18 cellular contexts compared by ENCODE assay signal in the genomic region with DNA sequence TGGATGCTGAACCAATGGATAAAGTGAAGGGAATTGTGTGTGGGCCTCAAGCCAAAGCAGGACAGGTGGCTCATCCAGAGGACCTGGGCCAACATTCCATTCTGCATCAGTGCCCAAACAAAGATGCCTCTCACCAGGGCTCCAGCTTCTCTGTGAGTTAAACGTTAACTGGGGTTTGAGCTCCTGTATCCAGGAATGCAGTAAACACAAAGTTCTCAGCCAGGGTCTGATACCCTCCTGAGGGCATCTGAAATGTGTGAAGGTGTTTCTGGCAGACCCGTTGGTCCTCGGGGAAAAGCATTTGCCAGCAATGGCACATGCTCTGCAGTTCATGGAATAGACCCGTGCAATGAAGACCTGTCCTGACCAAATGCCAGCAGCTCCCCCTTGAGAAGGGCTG. TPM values are rescaled to one million over a fixed set of nuclear protein-coding genes. Genes with fewer than 3 reads are reported as not detected.
DNase-seq lines count a peak whose midpoint lies in the region; ATAC-seq, FAIRE-seq and TF ChIP-seq lines count a peak whose summit lies in the region.
"Had no signal": no experiment of that assay in that cellular context is flagged by ENCODE, and none has a peak within 500 bp of the region (broad histone marks: within the 10 kb centered on the region; RNA-seq: fewer than 3 reads in every experiment).

No MANE protein-coding gene starts in this region.

- ATAC-seq in GM18870 (IDR thresholded peaks at IDR 0.05; ENCODE audit: unreplicated experiment), result no peak
- ATAC-seq: activated CD4-positive, alpha-beta T cell treated with anti-CD3 and anti-CD28 coated beads for 36 hours; right cardiac atrium had no signal

- peak; percentile 87 to 90 for DNase-seq in Caco-2
- DNase-seq in NCI-H146 (lab: John Stamatoyannopoulos, UW), result peak; percentile 74
- peak; percentile 27 to 34 for DNase-seq in SJCRH30
- no peak for DNase-seq in RWPE1 (ENCODE audit: low spot score)
- DNase-seq in NCI-H774 (lab: John Stamatoyannopoulos, UW), result no peak
- no peak for DNase-seq in GM19239 (ENCODE audit: insufficient read length, low spot score)
- DNase-seq: activated CD4-positive, alpha-beta T cell treated with anti-CD3 and anti-CD28 coated beads for 36 hours; activated T-cell treated with anti-CD3 and anti-CD28 coated beads for 4 hours; effector CD8-positive, alpha-beta T cell; NCI-H524 treated with DMSO at 0.1 percent for 48 hours; right cardiac atrium; stimulated activated CD4-positive, alpha-beta T cell treated with anti-CD3 and anti-CD28 coated beads, Interleukin-4, amount 100 ng/mL, for 24 hours had no signal

- no peaks in the 10 kb centered on the region for H3K27me3 ChIP-seq in Caco-2 (replicated peaks; ENCODE audit: control insufficient read depth, insufficient read depth, low read length)
- H3K27me3 ChIP-seq in SJCRH30, result no peaks in the 10 kb centered on the region
- H3K27me3 ChIP-seq in liver (ENCODE audit: control insufficient read depth in 4 of 4, insufficient read depth in 4 of 4, low read length in 3 of 4), result no peaks in the 10 kb centered on the region

- H3K4me3 ChIP-seq in Caco-2 (ENCODE audit: low read depth, low read length) (no peak overlapping the region), SJCRH30 (no peak overlapping the region), liver (ENCODE audit: low read depth in 1 of 3, low read length in 3 of 3) (no peak overlapping the region)
- H3K4me3 ChIP-seq: lung had no signal

- H3K27ac ChIP-seq in SJCRH30 (no peak overlapping the region), liver (ENCODE audit: low read depth in 1 of 2, low read length in 2 of 2) (no peak overlapping the region), RWPE1 (no peak overlapping the region)

- 35% methylated on average over 4 of the region's 4 CpGs for WGBS in liver

- intact Hi-C loops in Caco-2 (cut with micrococcal nuclease; ENCODE audit: unreplicated experiment), result loop anchor here (1.0 kb wide), 2 partner anchors 8 to 54 kb away; no protein-coding TSS in a partner anchor

- H3K36me3 ChIP-seq in Caco-2 (ENCODE audit: control insufficient read depth, insufficient read depth, low read length) (no peaks in the 10 kb centered on the region; the same call in 1 of the 2 replicates), SJCRH30 (no peaks in the 10 kb centered on the region), liver (ENCODE audit: control insufficient read depth in 4 of 4, insufficient read depth in 3 of 4, low read depth in 1 of 4, low read length in 3 of 4) (no peaks in the 10 kb centered on the region)

- no peak overlapping the region for H3K4me3 Mint-ChIP-seq in Caco-2 (ENCODE audit: unreplicated experiment)
- H3K4me3 Mint-ChIP-seq: activated CD4-positive, alpha-beta T cell treated with anti-CD3 and anti-CD28 coated beads for 36 hours; activated naive CD8-positive, alpha-beta T cell had no signal

- H3K9ac ChIP-seq in liver (ENCODE audit: low read depth in 1 of 2, low read length in 2 of 2), result no peak overlapping the region

- no peak for FAIRE-seq in GM19239 (lab: Jason Lieb, UNC)

- no peaks in the 10 kb centered on the region for H3K27me3 Mint-ChIP-seq in Caco-2 (ENCODE audit: insufficient read depth, unreplicated experiment)

- peaks cover 9% of the 10 kb centered on the region for H3K9me3 Mint-ChIP-seq in Caco-2 (ENCODE audit: unreplicated experiment)

- H3K9me3 ChIP-seq in Caco-2, result no peaks in the 10 kb centered on the region; the same call in 1 of the 2 replicates
- H3K9me3 ChIP-seq in SJCRH30 (replicated peaks), result no peaks in the 10 kb centered on the region
- no peaks in the 10 kb centered on the region for H3K9me3 ChIP-seq in liver (ENCODE audit: control insufficient read depth in 4 of 4, low read length in 3 of 4)

- TF ChIP-seq CTCF in Caco-2 (IDR thresholded peaks at IDR 0.05; ENCODE audit: insufficient read depth in 1 of 2, low read depth in 1 of 2, low read length in 1 of 2, severe bottlenecking in 1 of 2, unreplicated experiment in 1 of 2) (no peak), liver (IDR thresholded peaks at IDR 0.05; ENCODE audit: low read depth, low read length, missing input control) (no peak), RWPE1 (conservative IDR thresholded peaks at IDR 0.05; ENCODE audit: low read depth) (no peak)

- peaks cover 8% of the 10 kb centered on the region for H3K36me3 Mint-ChIP-seq in Caco-2 (ENCODE audit: insufficient read depth, unreplicated experiment)
- H3K36me3 Mint-ChIP-seq: activated naive CD8-positive, alpha-beta T cell had no signal

- H3K27ac Mint-ChIP-seq in Caco-2 (ENCODE audit: unreplicated experiment), result peak overlapping the region; percentile 70
- H3K27ac Mint-ChIP-seq: activated CD4-positive, alpha-beta T cell treated with anti-CD3 and anti-CD28 coated beads for 36 hours; activated naive CD8-positive, alpha-beta T cell had no signal

- H3K4me1 ChIP-seq in Caco-2 (peaks cover 50% of the 10 kb centered on the region), SJCRH30 (peaks cover 6% of the 10 kb centered on the region), liver (ENCODE audit: control insufficient read depth in 4 of 4, insufficient read depth in 4 of 4, low read length in 3 of 4) (peaks cover 3 to 4% (median 4%) of the 10 kb centered on the region in 4 donors)

- TF ChIP-seq RAD21 in liver (IDR thresholded peaks at IDR 0.05), result peak; percentile 44 to 58

- CTCF ChIA-PET in Caco-2 (lab: Charles Lee) (interaction anchor here (0.8 to 1.6 kb wide), 5 partner anchors 11 to 435 kb away, joined by 3 to 9 read pairs (median 5); no protein-coding TSS in a partner anchor), RWPE1 (lab: Yijun Ruan, JAX) (interaction anchor here (1.1 kb wide), 1 partner anchor 11 kb away, joined by 3 read pairs; no protein-coding TSS in a partner anchor)

- POLR2A ChIA-PET in Caco-2 (lab: Charles Lee), result interaction anchor here (0.6 to 1.2 kb wide), 3 partner anchors 33 to 175 kb away, joined by 3 to 10 read pairs (median 6); a partner anchor contains a TSS
- POLR2A ChIA-PET in RWPE1 (lab: Yijun Ruan, JAX; ENCODE audit: low non-redundant PET), result no interaction called here

- no TSS peak for BruUV-seq in Caco-2 (replicated peaks; lab: Mats Ljungman, UMichigan)

- peaks cover 31% of the 10 kb centered on the region for H3K4me1 Mint-ChIP-seq in Caco-2 (ENCODE audit: low read depth, unreplicated experiment)
- H3K4me1 Mint-ChIP-seq: activated CD4-positive, alpha-beta T cell treated with anti-CD3 and anti-CD28 coated beads for 36 hours had no signal

TF ChIP-seq in liver, 16 proteins besides CTCF, POLR2A, EP300 and RAD21:
- TF ChIP-seq EGR1 (IDR thresholded peaks at IDR 0.05; ENCODE audit: low read depth in 2 of 2) (no peak), GABPA (IDR thresholded peaks at IDR 0.05 in 1 of 2, conservative IDR thresholded peaks at IDR 0.05 in 1 of 2) (no peak), TAF1 (conservative IDR thresholded peaks at IDR 0.05) (no peak), SP1 (IDR thresholded peaks at IDR 0.05) (peak; percentile 62), HNF4A (conservative IDR thresholded peaks at IDR 0.05) (peak; percentile 52 to 58), FOXA2 (IDR thresholded peaks at IDR 0.05) (peak; percentile 31), RXRA (IDR thresholded peaks at IDR 0.05) (peak; percentile 50 to 59), HNF4G (IDR thresholded peaks at IDR 0.05) (no peak), YY1 (IDR thresholded peaks at IDR 0.05) (no peak), FOXA1 (IDR thresholded peaks at IDR 0.05) (no peak)
- TF ChIP-seq, protein P1, sequence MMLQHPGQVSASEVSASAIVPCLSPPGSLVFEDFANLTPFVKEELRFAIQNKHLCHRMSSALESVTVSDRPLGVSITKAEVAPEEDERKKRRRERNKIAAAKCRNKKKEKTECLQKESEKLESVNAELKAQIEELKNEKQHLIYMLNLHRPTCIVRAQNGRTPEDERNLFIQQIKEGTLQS (IDR thresholded peaks at IDR 0.05), result no peak
- TF ChIP-seq, protein P2, sequence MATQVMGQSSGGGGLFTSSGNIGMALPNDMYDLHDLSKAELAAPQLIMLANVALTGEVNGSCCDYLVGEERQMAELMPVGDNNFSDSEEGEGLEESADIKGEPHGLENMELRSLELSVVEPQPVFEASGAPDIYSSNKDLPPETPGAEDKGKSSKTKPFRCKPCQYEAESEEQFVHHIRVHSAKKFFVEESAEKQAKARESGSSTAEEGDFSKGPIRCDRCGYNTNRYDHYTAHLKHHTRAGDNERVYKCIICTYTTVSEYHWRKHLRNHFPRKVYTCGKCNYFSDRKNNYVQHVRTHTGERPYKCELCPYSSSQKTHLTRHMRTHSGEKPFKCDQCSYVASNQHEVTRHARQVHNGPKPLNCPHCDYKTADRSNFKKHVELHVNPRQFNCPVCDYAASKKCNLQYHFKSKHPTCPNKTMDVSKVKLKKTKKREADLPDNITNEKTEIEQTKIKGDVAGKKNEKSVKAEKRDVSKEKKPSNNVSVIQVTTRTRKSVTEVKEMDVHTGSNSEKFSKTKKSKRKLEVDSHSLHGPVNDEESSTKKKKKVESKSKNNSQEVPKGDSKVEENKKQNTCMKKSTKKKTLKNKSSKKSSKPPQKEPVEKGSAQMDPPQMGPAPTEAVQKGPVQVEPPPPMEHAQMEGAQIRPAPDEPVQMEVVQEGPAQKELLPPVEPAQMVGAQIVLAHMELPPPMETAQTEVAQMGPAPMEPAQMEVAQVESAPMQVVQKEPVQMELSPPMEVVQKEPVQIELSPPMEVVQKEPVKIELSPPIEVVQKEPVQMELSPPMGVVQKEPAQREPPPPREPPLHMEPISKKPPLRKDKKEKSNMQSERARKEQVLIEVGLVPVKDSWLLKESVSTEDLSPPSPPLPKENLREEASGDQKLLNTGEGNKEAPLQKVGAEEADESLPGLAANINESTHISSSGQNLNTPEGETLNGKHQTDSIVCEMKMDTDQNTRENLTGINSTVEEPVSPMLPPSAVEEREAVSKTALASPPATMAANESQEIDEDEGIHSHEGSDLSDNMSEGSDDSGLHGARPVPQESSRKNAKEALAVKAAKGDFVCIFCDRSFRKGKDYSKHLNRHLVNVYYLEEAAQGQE (IDR thresholded peaks at IDR 0.05), result no peak
TF ChIP-seq in liver: peak in this region for 4.

RNA-seq across cellular contexts. Expression of a gene that starts 33.9 kb away (rescaled TPM):
- total RNA-seq in Caco-2 (2022), result 61.7 and 63.3 TPM in 2 replicates
- 79.5 and 83.2 TPM in 2 replicates for total RNA-seq in SJCRH30 (2014; rRNA removed; shearing (Covaris generic))
- total RNA-seq in liver, result 10 to 100 TPM; 22.2 to 77.1 TPM
- 10 to 100 TPM; 24.1 to 45.4 TPM for polyA plus RNA-seq in liver

RNA-seq across cellular contexts. Expression of a gene that starts 53.3 kb away (rescaled TPM):
- total RNA-seq in Caco-2 (2022) (1.8 and 2.3 TPM in 2 replicates), liver (100 to 1,000 TPM in 1 of 2 donors, 10 to 100 TPM in 1; 27.8 to 233 TPM)
- not detected in 2 replicates for total RNA-seq in SJCRH30 (2014; rRNA removed; shearing (Covaris generic))
- 100 to 1,000 TPM; 401 to 574 TPM for polyA plus RNA-seq in liver
- total RNA-seq: T-helper 2 cell treated with Interferon-gamma antibody and Interleukin-4, amounts not matched to agents 100 ng/mL and 5 ng/mL, for 36 hours had no signal
- polyA plus RNA-seq: neural cell had no signal

Comparison
In these comparisons a context has a peak if more than half of its experiments do, and no peak if none do; other contexts are left out.
1. DNase-seq: peak in Caco-2 (2 of 2), NCI-H146 (single experiment) and SJCRH30 (2 of 2); none in RWPE1 (single experiment), NCI-H774 (single experiment) and GM19239 (single experiment).